Comparison of ENCODE assay signal across 12 cellular contexts in the genomic region with DNA sequence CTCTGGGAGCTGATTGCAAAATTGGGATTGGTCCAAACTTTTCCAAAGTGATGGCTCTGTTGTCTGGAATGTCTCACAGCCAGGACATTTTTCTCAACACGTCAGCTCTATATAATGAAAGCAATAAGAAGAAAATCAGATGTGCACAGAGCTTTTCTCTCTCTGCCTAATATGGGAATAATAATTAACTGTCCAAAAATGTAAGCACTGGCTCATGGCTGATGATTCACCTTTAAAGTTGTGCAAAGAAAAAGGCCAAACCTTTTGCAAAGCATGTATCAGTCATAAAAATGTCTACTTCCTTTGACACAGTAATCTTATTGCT. TPM values are rescaled to one million over a fixed set of nuclear protein-coding genes. Genes with fewer than 3 reads are reported as not detected.
A peak's percentile ranks its signal among the peaks of the same experiment; 100 is the strongest.
DNase-seq lines count a peak whose midpoint lies in the region; ATAC-seq and TF ChIP-seq lines count a peak whose summit lies in the region.
"Had no signal": no experiment of that assay in that cellular context is flagged by ENCODE, and none has a peak within 500 bp of the region (broad histone marks: within the 10 kb centered on the region; RNA-seq: fewer than 3 reads in every experiment).

No MANE protein-coding gene starts in this region.

- no peaks in the 10 kb centered on the region for H3K27me3 Mint-ChIP-seq in mesothelial cell of epicardium (ENCODE audit: low read depth)
- H3K27me3 Mint-ChIP-seq in T-helper 2 cell treated with Interferon-gamma antibody and Interleukin-4, amounts not matched to agents 5 μg/mL and 100 μg/mL, for 36 hours (ENCODE audit: low read depth): peaks cover 3% of the 10 kb centered on the region

- DNase-seq in AG10803 (ENCODE audit: low read depth) (peak; percentile 98), LHCN-M2 (ENCODE audit: low read depth) (peak; percentile 88), choroid plexus epithelial cell (ENCODE audit: low read depth) (peak; percentile 78), mesothelial cell of epicardium (ENCODE audit: low spot score in 2 of 2, unreplicated experiment in 2 of 2) (no peak), NCI-H146 treated with DMSO at 0.1 percent for 48 hours (lab: John Stamatoyannopoulos, UW; ENCODE audit: unreplicated experiment) (no peak)
- no peak for DNase-seq in T-helper 2 cell treated with Interferon-gamma antibody and Interleukin-4, amounts not matched to agents 5 μg/mL and 100 μg/mL, for 36 hours (ENCODE audit: low spot score)
- DNase-seq: activated effector memory CD4-positive, alpha-beta T cell treated with Interleukin-2 at 50 U/mL for 16 hours; CD8-positive, alpha-beta T cell; NCI-H1417 had no signal

- no peaks in the 10 kb centered on the region for H3K36me3 Mint-ChIP-seq in mesothelial cell of epicardium
- H3K36me3 Mint-ChIP-seq in T-helper 2 cell treated with Interferon-gamma antibody and Interleukin-4, amounts not matched to agents 5 μg/mL and 100 μg/mL, for 36 hours (ENCODE audit: low read depth): no peaks in the 10 kb centered on the region
- H3K36me3 Mint-ChIP-seq: CD8-positive, alpha-beta T cell; WTC11 had no signal

- TF ChIP-seq CTCF in AG10803 (conservative IDR thresholded peaks at IDR 0.05; ENCODE audit: low read length) (no peak), choroid plexus epithelial cell (conservative IDR thresholded peaks at IDR 0.05; ENCODE audit: low read depth, low read length) (no peak), mesothelial cell of epicardium (IDR thresholded peaks at IDR 0.05; ENCODE audit: unreplicated experiment) (no peak)

- H3K4me3 ChIP-seq in AG10803 (ENCODE audit: low read length) (no peak overlapping the region), choroid plexus epithelial cell (ENCODE audit: low read depth, low read length) (no peak overlapping the region)

- no peak for ATAC-seq in HG03442 (IDR thresholded peaks at IDR 0.05; ENCODE audit: unreplicated experiment)
- ATAC-seq in HG02973 (IDR thresholded peaks at IDR 0.05; ENCODE audit: unreplicated experiment): no peak
- ATAC-seq: CD8-positive, alpha-beta T cell; WTC11 had no signal

- H3K9me3 Mint-ChIP-seq in mesothelial cell of epicardium: peaks cover 6% of the 10 kb centered on the region
- no peaks in the 10 kb centered on the region for H3K9me3 Mint-ChIP-seq in T-helper 2 cell treated with Interferon-gamma antibody and Interleukin-4, amounts not matched to agents 5 μg/mL and 100 μg/mL, for 36 hours
- H3K9me3 Mint-ChIP-seq: CD8-positive, alpha-beta T cell had no signal

- peaks cover 34% of the 10 kb centered on the region for H3K4me1 Mint-ChIP-seq in mesothelial cell of epicardium
- H3K4me1 Mint-ChIP-seq in T-helper 2 cell treated with Interferon-gamma antibody and Interleukin-4, amounts not matched to agents 5 μg/mL and 100 μg/mL, for 36 hours (ENCODE audit: low read depth): peaks cover 9% of the 10 kb centered on the region

- peak overlapping the region; percentile 28 for H3K27ac Mint-ChIP-seq in mesothelial cell of epicardium
- no peak overlapping the region for H3K27ac Mint-ChIP-seq in T-helper 2 cell treated with Interferon-gamma antibody and Interleukin-4, amounts not matched to agents 5 μg/mL and 100 μg/mL, for 36 hours
- H3K27ac Mint-ChIP-seq: CD8-positive, alpha-beta T cell; WTC11 had no signal

- no peak overlapping the region for H3K4me3 Mint-ChIP-seq in mesothelial cell of epicardium
- H3K4me3 Mint-ChIP-seq in T-helper 2 cell treated with Interferon-gamma antibody and Interleukin-4, amounts not matched to agents 5 μg/mL and 100 μg/mL, for 36 hours: no peak overlapping the region
- H3K4me3 Mint-ChIP-seq: CD8-positive, alpha-beta T cell; WTC11 had no signal

RNA-seq across cellular contexts. Expression of gene ZNF281, which starts 30.4 kb away (rescaled TPM):
- total RNA-seq in LHCN-M2 (2014; rRNA removed): 11.0 and 16.5 TPM in 2 replicates
- polyA plus RNA-seq in LHCN-M2 (2012): 7.3 TPM
- 24.7 to 26.5 TPM (median 25.3 TPM) in 3 replicates for total RNA-seq in mesothelial cell of epicardium

Comparison
In these comparisons a context has a peak if more than half of its experiments do, and no peak if none do; other contexts are left out.
1. DNase-seq: peak in AG10803 (single experiment), LHCN-M2 (single experiment) and choroid plexus epithelial cell (single experiment); none in mesothelial cell of epicardium (0 of 2), NCI-H146 treated with DMSO at 0.1 percent for 48 hours (single experiment) and T-helper 2 cell treated with Interferon-gamma antibody and Interleukin-4, amounts not matched to agents 5 μg/mL and 100 μg/mL, for 36 hours (single experiment).